In the genomic region with DNA sequence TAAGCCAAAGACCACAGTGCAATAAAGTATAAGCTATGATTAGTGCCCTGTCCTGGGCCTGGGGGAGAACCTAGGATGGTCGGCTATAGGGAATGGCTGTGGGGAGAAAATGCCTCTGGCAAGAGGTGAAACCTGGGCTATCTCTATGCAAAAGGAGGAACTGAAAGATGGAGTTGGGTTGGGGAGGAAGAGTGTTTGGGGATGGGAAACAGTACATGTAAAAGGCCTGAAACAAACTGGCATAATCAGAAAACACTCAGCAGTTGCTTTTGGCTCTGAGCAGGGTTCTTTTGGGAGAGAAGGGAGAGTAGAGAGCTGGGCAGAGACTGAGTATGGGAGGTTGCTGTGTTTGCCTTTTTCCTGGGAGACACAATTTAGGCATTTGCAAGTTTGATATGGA, we compare ENCODE assay signal across 17 cellular contexts. TPM values are rescaled to one million over a fixed set of nuclear protein-coding genes. Genes with fewer than 3 reads are reported as not detected.
A peak's percentile ranks its signal among the peaks of the same experiment; 100 is the strongest.
DNase-seq lines count a peak whose midpoint lies in the region; ATAC-seq and TF ChIP-seq lines count a peak whose summit lies in the region.
"Had no signal": no experiment of that assay in that cellular context is flagged by ENCODE, and none has a peak within 500 bp of the region (broad histone marks: within the 10 kb centered on the region; RNA-seq: fewer than 3 reads in every experiment).

No MANE protein-coding gene starts in this region.

- no peak overlapping the region for H3K4me3 Mint-ChIP-seq in activated CD8-positive, alpha-beta T cell treated with anti-CD3 and anti-CD28 coated beads for 36 hours
- no peak overlapping the region for H3K4me3 Mint-ChIP-seq in activated CD8-positive, alpha-beta T cell treated with anti-CD3 and anti-CD28 coated beads, Interleukin-2, amount 10 ng/mL, durations not matched to agents 7 days and 5 days
- no peak overlapping the region for H3K4me3 Mint-ChIP-seq in activated CD4-positive, alpha-beta memory T cell treated with anti-CD3 and anti-CD28 coated beads for 36 hours
- H3K4me3 Mint-ChIP-seq in progenitor cell of endocrine pancreas (ENCODE audit: low read depth): no peak overlapping the region

- TF ChIP-seq CTCF in activated CD8-positive, alpha-beta T cell treated with anti-CD3 and anti-CD28 coated beads for 36 hours (IDR thresholded peaks at IDR 0.05): no peak
- TF ChIP-seq CTCF in progenitor cell of endocrine pancreas (IDR thresholded peaks at IDR 0.05; ENCODE audit: unreplicated experiment): no peak

- no peaks in the 10 kb centered on the region for H3K27me3 Mint-ChIP-seq in activated CD8-positive, alpha-beta T cell treated with anti-CD3 and anti-CD28 coated beads for 36 hours
- no peaks in the 10 kb centered on the region for H3K27me3 Mint-ChIP-seq in activated CD8-positive, alpha-beta T cell treated with anti-CD3 and anti-CD28 coated beads, Interleukin-2, amount 10 ng/mL, durations not matched to agents 7 days and 5 days (ENCODE audit: low read depth)
- no peaks in the 10 kb centered on the region for H3K27me3 Mint-ChIP-seq in activated CD4-positive, alpha-beta memory T cell treated with anti-CD3 and anti-CD28 coated beads for 36 hours
- H3K27me3 Mint-ChIP-seq in progenitor cell of endocrine pancreas: no peaks in the 10 kb centered on the region

- H3K27ac Mint-ChIP-seq in activated CD8-positive, alpha-beta T cell treated with anti-CD3 and anti-CD28 coated beads for 36 hours: peak overlapping the region; percentile 12
- H3K27ac Mint-ChIP-seq in activated CD8-positive, alpha-beta T cell treated with anti-CD3 and anti-CD28 coated beads, Interleukin-2, amount 10 ng/mL, durations not matched to agents 7 days and 5 days: no peak overlapping the region
- H3K27ac Mint-ChIP-seq in activated CD4-positive, alpha-beta memory T cell treated with anti-CD3 and anti-CD28 coated beads for 36 hours: peak overlapping the region; percentile 46
- H3K27ac Mint-ChIP-seq in progenitor cell of endocrine pancreas: peak overlapping the region; percentile 25

- ATAC-seq in activated CD8-positive, alpha-beta T cell treated with anti-CD3 and anti-CD28 coated beads for 36 hours: no peak
- no peak for ATAC-seq in activated CD8-positive, alpha-beta T cell treated with anti-CD3 and anti-CD28 coated beads, Interleukin-2, amount 10 ng/mL, durations not matched to agents 7 days and 5 days
- ATAC-seq in HG03103 (IDR thresholded peaks at IDR 0.05; ENCODE audit: low read depth, unreplicated experiment) (peak; percentile 39), GM18498 (IDR thresholded peaks at IDR 0.05; ENCODE audit: unreplicated experiment) (no peak)
- ATAC-seq: body of pancreas had no signal

- peaks cover 55% of the 10 kb centered on the region for H3K4me1 Mint-ChIP-seq in activated CD8-positive, alpha-beta T cell treated with anti-CD3 and anti-CD28 coated beads for 36 hours (ENCODE audit: low read depth)
- peaks cover 59% of the 10 kb centered on the region for H3K4me1 Mint-ChIP-seq in activated CD8-positive, alpha-beta T cell treated with anti-CD3 and anti-CD28 coated beads, Interleukin-2, amount 10 ng/mL, durations not matched to agents 7 days and 5 days (ENCODE audit: low read depth)
- peaks cover 91% of the 10 kb centered on the region for H3K4me1 Mint-ChIP-seq in activated CD4-positive, alpha-beta memory T cell treated with anti-CD3 and anti-CD28 coated beads for 36 hours (ENCODE audit: low read depth)
- H3K4me1 Mint-ChIP-seq in progenitor cell of endocrine pancreas (ENCODE audit: low read depth): peaks cover 41% of the 10 kb centered on the region

- no peaks in the 10 kb centered on the region for H3K36me3 Mint-ChIP-seq in activated CD8-positive, alpha-beta T cell treated with anti-CD3 and anti-CD28 coated beads for 36 hours (ENCODE audit: low read depth)
- H3K36me3 Mint-ChIP-seq in activated CD8-positive, alpha-beta T cell treated with anti-CD3 and anti-CD28 coated beads, Interleukin-2, amount 10 ng/mL, durations not matched to agents 7 days and 5 days (ENCODE audit: low read depth): peaks cover 3% of the 10 kb centered on the region
- H3K36me3 Mint-ChIP-seq in activated CD4-positive, alpha-beta memory T cell treated with anti-CD3 and anti-CD28 coated beads for 36 hours: peaks cover 7% of the 10 kb centered on the region
- no peaks in the 10 kb centered on the region for H3K36me3 Mint-ChIP-seq in progenitor cell of endocrine pancreas (ENCODE audit: insufficient read depth)

- intact Hi-C loops in activated CD8-positive, alpha-beta T cell treated with anti-CD3 and anti-CD28 coated beads for 36 hours (cut with micrococcal nuclease): no loop called here
- intact Hi-C loops in activated CD4-positive, alpha-beta memory T cell treated with anti-CD3 and anti-CD28 coated beads for 36 hours (cut with micrococcal nuclease): loop anchor here (10.0 kb wide), 2 partner anchors 611 to 801 kb away; a partner anchor contains a TSS

- CTCF ChIA-PET in activated CD8-positive, alpha-beta T cell treated with anti-CD3 and anti-CD28 coated beads for 36 hours (lab: Charles Lee): no interaction called here
- CTCF ChIA-PET in activated CD8-positive, alpha-beta T cell treated with anti-CD3 and anti-CD28 coated beads, Interleukin-2, amount 10 ng/mL, durations not matched to agents 7 days and 5 days (lab: Charles Lee): interaction anchor here (0.9 kb wide), 2 partner anchors 13 to 25 kb away, joined by 3 read pairs; no protein-coding TSS in a partner anchor
- CTCF ChIA-PET in activated CD4-positive, alpha-beta memory T cell treated with anti-CD3 and anti-CD28 coated beads for 36 hours (lab: Charles Lee): interaction anchor here (0.9 to 1.5 kb wide), 4 partner anchors 30 to 396 kb away, joined by 3 to 7 read pairs (median 4); no protein-coding TSS in a partner anchor

- POLR2A ChIA-PET in activated CD8-positive, alpha-beta T cell treated with anti-CD3 and anti-CD28 coated beads for 36 hours (lab: Charles Lee): interaction anchor here (1.4 kb wide), 1 partner anchor 14 kb away, joined by 3 read pairs; no protein-coding TSS in a partner anchor
- POLR2A ChIA-PET in activated CD8-positive, alpha-beta T cell treated with anti-CD3 and anti-CD28 coated beads, Interleukin-2, amount 10 ng/mL, durations not matched to agents 7 days and 5 days (lab: Charles Lee): no interaction called here
- POLR2A ChIA-PET in activated CD4-positive, alpha-beta memory T cell treated with anti-CD3 and anti-CD28 coated beads for 36 hours (lab: Charles Lee): no interaction called here

- DNase-seq in activated CD8-positive, alpha-beta T cell treated with anti-CD3 and anti-CD28 coated beads for 36 hours: no peak
- no peak for DNase-seq in activated CD8-positive, alpha-beta T cell treated with anti-CD3 and anti-CD28 coated beads, Interleukin-2, amount 10 ng/mL, durations not matched to agents 7 days and 5 days
- no peak for DNase-seq in activated CD4-positive, alpha-beta memory T cell treated with anti-CD3 and anti-CD28 coated beads for 36 hours
- DNase-seq in progenitor cell of endocrine pancreas (ENCODE audit: low spot score, unreplicated experiment): no peak
- DNase-seq in epidermal melanocyte (ENCODE audit: insufficient read length, low spot score): no peak
- no peak for DNase-seq in NCI-H2227 treated with DMSO at 0.1 percent for 48 hours (lab: John Stamatoyannopoulos, UW)
- DNase-seq: ACHN; activated effector memory CD4-positive, alpha-beta T cell treated with Interleukin-2 at 50 U/mL for 16 hours; body of pancreas; DMS79; effector CD8-positive, alpha-beta T cell; foreskin melanocyte; midbrain; NCI-H187; NCI-H774 had no signal

- no peaks in the 10 kb centered on the region for H3K9me3 Mint-ChIP-seq in activated CD8-positive, alpha-beta T cell treated with anti-CD3 and anti-CD28 coated beads for 36 hours
- H3K9me3 Mint-ChIP-seq in activated CD8-positive, alpha-beta T cell treated with anti-CD3 and anti-CD28 coated beads, Interleukin-2, amount 10 ng/mL, durations not matched to agents 7 days and 5 days (ENCODE audit: insufficient read depth): no peaks in the 10 kb centered on the region
- H3K9me3 Mint-ChIP-seq in activated CD4-positive, alpha-beta memory T cell treated with anti-CD3 and anti-CD28 coated beads for 36 hours: no peaks in the 10 kb centered on the region
- no peaks in the 10 kb centered on the region for H3K9me3 Mint-ChIP-seq in progenitor cell of endocrine pancreas (ENCODE audit: low read depth)

RNA-seq across cellular contexts. Expression of a gene that starts 31.9 kb away (rescaled TPM):
- total RNA-seq in activated CD8-positive, alpha-beta T cell treated with anti-CD3 and anti-CD28 coated beads for 36 hours: 1 to 10 TPM; 6.6 to 8.5 TPM
- 10 to 100 TPM; 10.7 to 13.8 TPM for total RNA-seq in activated CD8-positive, alpha-beta T cell treated with anti-CD3 and anti-CD28 coated beads, Interleukin-2, amount 10 ng/mL, durations not matched to agents 7 days and 5 days
- total RNA-seq in activated CD4-positive, alpha-beta memory T cell treated with anti-CD3 and anti-CD28 coated beads for 36 hours: 10 to 100 TPM; 16.5 to 16.8 TPM
- total RNA-seq in progenitor cell of endocrine pancreas: 67.3 and 67.5 TPM in 2 replicates
